ENCODE assay signal across 14 cellular contexts in the genomic region with DNA sequence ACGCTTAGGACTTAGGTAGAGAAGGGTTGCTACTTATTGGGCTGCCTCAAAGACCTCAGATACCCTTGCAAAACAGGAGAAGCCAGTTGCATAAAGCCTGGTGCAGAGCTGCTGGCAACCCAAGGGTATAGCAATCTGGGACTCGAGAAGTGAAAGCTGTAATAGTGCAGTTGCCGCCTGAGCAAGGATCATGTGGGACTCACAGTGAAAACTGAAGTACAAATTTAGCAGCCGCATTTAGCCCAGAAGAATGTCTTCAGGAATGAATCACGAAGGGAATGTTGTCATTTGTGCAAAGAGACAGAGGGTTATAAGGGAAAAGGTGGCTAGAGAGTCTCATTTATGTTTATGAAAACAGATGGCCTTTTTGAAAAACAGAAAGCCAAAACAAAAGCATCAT.
DNase-seq lines count a peak whose midpoint lies in the region; ATAC-seq, FAIRE-seq and TF ChIP-seq lines count a peak whose summit lies in the region.
"Had no signal": no experiment of that assay in that cellular context is flagged by ENCODE, and none has a peak within 500 bp of the region (broad histone marks: within the 10 kb centered on the region; RNA-seq: fewer than 3 reads in every experiment).

No MANE protein-coding gene starts in this region.

- ATAC-seq in gastrocnemius medialis: peak; percentile 87 to 95
- ATAC-seq in HG03520 (IDR thresholded peaks at IDR 0.05; ENCODE audit: unreplicated experiment): no peak

- H3K4me1 ChIP-seq in astrocyte (ENCODE audit: insufficient read depth, low read length): peaks cover 18% of the 10 kb centered on the region
- peaks cover 16% of the 10 kb centered on the region for H3K4me1 ChIP-seq in left ventricle myocardium inferior
- peaks cover 3 to 18% of the 10 kb centered on the region in 2 donors for H3K4me1 ChIP-seq in gastrocnemius medialis
- H3K4me1 ChIP-seq: thyroid gland had no signal

- peak overlapping the region; percentile 37 for H3K9ac ChIP-seq in astrocyte (ENCODE audit: low read length)

- H4K20me1 ChIP-seq in astrocyte (ENCODE audit: insufficient read depth, low read length): no peaks in the 10 kb centered on the region

- H3K36me3 Mint-ChIP-seq in astrocyte (ENCODE audit: low read depth, unreplicated experiment): no peaks in the 10 kb centered on the region
- no peaks in the 10 kb centered on the region for H3K36me3 Mint-ChIP-seq in activated naive CD4-positive, alpha-beta T cell treated with anti-CD3 and anti-CD28 coated beads, Interleukin-2, amount 10 ng/mL, durations not matched to agents 7 days and 5 days

- no peaks in the 10 kb centered on the region for H3K79me2 ChIP-seq in astrocyte (ENCODE audit: insufficient read depth, low read length)

- peak; percentile 53 for DNase-seq in HT1080 (ENCODE audit: low read depth)
- peak; percentile 78 for DNase-seq in astrocyte (ENCODE audit: low read depth)
- DNase-seq in left ventricle myocardium inferior: no peak
- DNase-seq in gastrocnemius medialis: peak; percentile 39 to 55
- no peak for DNase-seq in NCI-H774 (lab: John Stamatoyannopoulos, UW)
- DNase-seq in HUDEP-2 (lab: John Stamatoyannopoulos, UW; ENCODE audit: unreplicated experiment in 76 of 76): no peak
- no peak for DNase-seq in activated naive CD4-positive, alpha-beta T cell treated with anti-CD3 and anti-CD28 coated beads, Interleukin-2, amount 10 ng/mL, durations not matched to agents 7 days and 5 days
- DNase-seq: KBM-7; stimulated activated CD4-positive, alpha-beta T cell treated with anti-CD3 and anti-CD28 coated beads, Interleukin-1b, Interleukin-23, amount 100 ng/mL, for 48 hours had no signal

- H3K4me2 ChIP-seq in astrocyte (ENCODE audit: low read length): peak overlapping the region; percentile 76

- TF ChIP-seq CTCF in astrocyte (IDR thresholded peaks at IDR 0.05; ENCODE audit: insufficient read depth, low read depth, low read length) (no peak), left ventricle myocardium inferior (IDR thresholded peaks at IDR 0.05; ENCODE audit: borderline replicate concordance) (no peak), gastrocnemius medialis (IDR thresholded peaks at IDR 0.05 in 4 of 5, conservative IDR thresholded peaks at IDR 0.05 in 1 of 5) (no peak)

- H2AFZ ChIP-seq in astrocyte (ENCODE audit: low read depth, low read length): no peak overlapping the region

- no peaks in the 10 kb centered on the region for H3K27me3 ChIP-seq in astrocyte (ENCODE audit: insufficient read depth, low read length)
- H3K27me3 ChIP-seq in left ventricle myocardium inferior (ENCODE audit: low read depth): no peaks in the 10 kb centered on the region
- H3K27me3 ChIP-seq in gastrocnemius medialis: no peaks in the 10 kb centered on the region
- H3K27me3 ChIP-seq: thyroid gland had no signal

- peaks cover 8% of the 10 kb centered on the region for H3K27me3 Mint-ChIP-seq in astrocyte (ENCODE audit: low read depth, unreplicated experiment)
- H3K27me3 Mint-ChIP-seq in activated naive CD4-positive, alpha-beta T cell treated with anti-CD3 and anti-CD28 coated beads, Interleukin-2, amount 10 ng/mL, durations not matched to agents 7 days and 5 days: peaks cover 4% of the 10 kb centered on the region

- H3K36me3 ChIP-seq in astrocyte (ENCODE audit: insufficient read depth, low read length) (no peaks in the 10 kb centered on the region), left ventricle myocardium inferior (no peaks in the 10 kb centered on the region), gastrocnemius medialis (no peaks in the 10 kb centered on the region)
- H3K36me3 ChIP-seq: thyroid gland had no signal

- H3K9me3 ChIP-seq in astrocyte (ENCODE audit: insufficient read depth, low read depth, low read length) (no peaks in the 10 kb centered on the region), left ventricle myocardium inferior (replicated peaks) (no peaks in the 10 kb centered on the region), gastrocnemius medialis (no peaks in the 10 kb centered on the region)
- H3K9me3 ChIP-seq: thyroid gland had no signal

- H3K4me3 ChIP-seq in astrocyte (ENCODE audit: insufficient read depth, low read depth, low read length) (peak overlapping the region; percentile 15), left ventricle myocardium inferior (no peak overlapping the region), gastrocnemius medialis (no peak overlapping the region)
- H3K4me3 ChIP-seq: lung, thyroid gland had no signal

- CTCF ChIA-PET in activated naive CD4-positive, alpha-beta T cell treated with anti-CD3 and anti-CD28 coated beads, Interleukin-2, amount 10 ng/mL, durations not matched to agents 7 days and 5 days (lab: Charles Lee): no interaction called here

- H3K27ac Mint-ChIP-seq in astrocyte (ENCODE audit: unreplicated experiment): peak overlapping the region; percentile 85
- no peak overlapping the region for H3K27ac Mint-ChIP-seq in activated naive CD4-positive, alpha-beta T cell treated with anti-CD3 and anti-CD28 coated beads, Interleukin-2, amount 10 ng/mL, durations not matched to agents 7 days and 5 days
- H3K27ac Mint-ChIP-seq: activated T-helper 1 cell treated with anti-CD3 and anti-CD28 coated beads, Interleukin-12 subunit alpha, Interleukin-12 subunit beta, Interleukin-2, Interleukin-4 antibody, amounts not matched to agents 30 ng/mL and 10 ng/mL and 1 ng/mL, durations not matched to agents 14 hours and 24 hours and 36 hours had no signal

- no peaks in the 10 kb centered on the region for H3K9me3 Mint-ChIP-seq in astrocyte (ENCODE audit: unreplicated experiment)
- H3K9me3 Mint-ChIP-seq in activated naive CD4-positive, alpha-beta T cell treated with anti-CD3 and anti-CD28 coated beads, Interleukin-2, amount 10 ng/mL, durations not matched to agents 7 days and 5 days: no peaks in the 10 kb centered on the region
- H3K9me3 Mint-ChIP-seq: activated T-helper 1 cell treated with anti-CD3 and anti-CD28 coated beads, Interleukin-12 subunit alpha, Interleukin-12 subunit beta, Interleukin-2, Interleukin-4 antibody, amounts not matched to agents 30 ng/mL and 10 ng/mL and 1 ng/mL, durations not matched to agents 14 hours and 24 hours and 36 hours had no signal

- no peak overlapping the region for H3K4me3 Mint-ChIP-seq in astrocyte (ENCODE audit: unreplicated experiment)
- no peak overlapping the region for H3K4me3 Mint-ChIP-seq in activated naive CD4-positive, alpha-beta T cell treated with anti-CD3 and anti-CD28 coated beads, Interleukin-2, amount 10 ng/mL, durations not matched to agents 7 days and 5 days
- H3K4me3 Mint-ChIP-seq: activated T-helper 1 cell treated with anti-CD3 and anti-CD28 coated beads, Interleukin-12 subunit alpha, Interleukin-12 subunit beta, Interleukin-2, Interleukin-4 antibody, amounts not matched to agents 30 ng/mL and 10 ng/mL and 1 ng/mL, durations not matched to agents 14 hours and 24 hours and 36 hours had no signal

- peaks cover 29% of the 10 kb centered on the region for H3K4me1 Mint-ChIP-seq in astrocyte (ENCODE audit: low read depth, unreplicated experiment)
- H3K4me1 Mint-ChIP-seq in activated naive CD4-positive, alpha-beta T cell treated with anti-CD3 and anti-CD28 coated beads, Interleukin-2, amount 10 ng/mL, durations not matched to agents 7 days and 5 days: no peaks in the 10 kb centered on the region

- in situ Hi-C loops in gastrocnemius medialis (cut with MboI; ENCODE audit: low sequenced_read_pairs in 4 of 4): no loop called here

- intact Hi-C loops in left ventricle myocardium inferior (cut with micrococcal nuclease): no loop called here
- intact Hi-C loops in gastrocnemius medialis (cut with DNase I; ENCODE audit: low total_unique reads): no loop called here

- no peak for TF ChIP-seq POLR2A in gastrocnemius medialis (IDR thresholded peaks at IDR 0.05)

- peak; percentile 85 for FAIRE-seq in astrocyte (lab: Jason Lieb, UNC)

- peak overlapping the region; percentile 9 for H3K27ac ChIP-seq in astrocyte (ENCODE audit: low read depth, low read length)
- H3K27ac ChIP-seq in left ventricle myocardium inferior (replicated peaks): peak overlapping the region; percentile 47
- peak overlapping the region in 1 of 4 donors; percentile 61 for H3K27ac ChIP-seq in gastrocnemius medialis
- H3K27ac ChIP-seq: thyroid gland, VCaP had no signal

Comparison
In these comparisons a context has a peak if more than half of its experiments do, and no peak if none do; other contexts are left out.
1. DNase-seq: peak in HT1080 (single experiment), astrocyte (single experiment) and gastrocnemius medialis (2 of 2); none in left ventricle myocardium inferior (single experiment), NCI-H774 (single experiment), HUDEP-2 (0 of 76) and activated naive CD4-positive, alpha-beta T cell treated with anti-CD3 and anti-CD28 coated beads, Interleukin-2, amount 10 ng/mL, durations not matched to agents 7 days and 5 days (single experiment).